29 cellular contexts compared by ENCODE assay signal in the genomic region with DNA sequence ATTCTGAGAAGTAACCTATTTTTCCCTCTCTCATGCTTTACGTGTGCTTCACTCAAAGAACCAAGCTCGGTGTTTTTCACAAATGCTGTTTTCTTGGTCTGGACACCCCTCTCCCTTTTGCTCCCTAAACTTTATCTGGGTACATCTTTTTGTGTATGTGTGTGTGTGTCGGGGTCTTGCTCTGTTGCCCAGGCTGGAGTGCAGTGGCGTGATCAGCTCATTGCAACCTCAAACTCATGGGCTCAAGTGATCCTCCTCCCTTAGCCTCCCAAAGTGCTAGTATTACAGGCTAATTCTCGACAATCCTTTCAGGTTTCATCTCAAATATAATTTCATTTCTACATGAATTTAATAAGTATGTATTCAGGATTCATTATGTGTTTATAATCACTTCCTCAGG.
"Had no signal": no experiment of that assay in that cellular context is flagged by ENCODE, and none has a peak within 500 bp of the region (broad histone marks: within the 10 kb centered on the region; RNA-seq: fewer than 3 reads in every experiment).

No MANE protein-coding gene starts in this region.

- H3K27me3 Mint-ChIP-seq: activated naive CD8-positive, alpha-beta T cell treated with anti-CD3 and anti-CD28 coated beads, Interleukin-2, amount 50 U/mL, for 24 hours had no signal

- H3K36me3 Mint-ChIP-seq: activated naive CD4-positive, alpha-beta T cell treated with anti-CD3 and anti-CD28 coated beads, Interleukin-2, amount 50 U/mL, for 72 hours had no signal

- H3K27ac Mint-ChIP-seq: activated CD8-positive, alpha-beta T cell treated with anti-CD3 and anti-CD28 coated beads, Interleukin-2, amount 10 ng/mL, durations not matched to agents 7 days and 5 days; activated naive CD8-positive, alpha-beta T cell treated with anti-CD3 and anti-CD28 coated beads, Interleukin-2, amount 50 U/mL, for 24 hours; T-helper 1 cell treated with Interleukin-12 subunit alpha and Interleukin-12 subunit beta and Interleukin-4 antibody, amounts not matched to agents 30 μg/mL and 1 μg/mL, for 36 hours had no signal

- H3K9me3 ChIP-seq: ascending aorta, body of pancreas, Peyer's patch, SJCRH30, SK-N-SH had no signal

- H3K4me1 ChIP-seq: ascending aorta, body of pancreas, Peyer's patch, SJCRH30 had no signal

- H3K4me3 Mint-ChIP-seq: activated CD8-positive, alpha-beta T cell treated with anti-CD3 and anti-CD28 coated beads, Interleukin-2, amount 10 ng/mL, durations not matched to agents 7 days and 5 days; activated naive CD8-positive, alpha-beta T cell treated with anti-CD3 and anti-CD28 coated beads, Interleukin-2, amount 50 U/mL, for 24 hours; T-helper 1 cell treated with Interleukin-12 subunit alpha and Interleukin-12 subunit beta and Interleukin-4 antibody, amounts not matched to agents 30 μg/mL and 1 μg/mL, for 36 hours had no signal

- H3K4me1 Mint-ChIP-seq: activated naive CD8-positive, alpha-beta T cell treated with anti-CD3 and anti-CD28 coated beads, Interleukin-2, amount 50 U/mL, for 24 hours had no signal

- H3K4me2 ChIP-seq: SK-N-SH had no signal

- H3K27me3 ChIP-seq: ascending aorta, body of pancreas, Peyer's patch, SJCRH30 had no signal

- ATAC-seq: activated CD8-positive, alpha-beta T cell treated with anti-CD3 and anti-CD28 coated beads, Interleukin-2, amount 10 ng/mL, durations not matched to agents 7 days and 5 days; activated naive CD4-positive, alpha-beta T cell treated with anti-CD3 and anti-CD28 coated beads, Interleukin-2, amount 50 U/mL, for 72 hours; activated naive CD8-positive, alpha-beta T cell treated with anti-CD3 and anti-CD28 coated beads, Interleukin-2, amount 50 U/mL, for 24 hours; body of pancreas had no signal

- DNase-seq: activated CD4-positive, alpha-beta T cell treated with anti-CD3 and anti-CD28 coated beads for 48 hours; activated CD4-positive, alpha-beta T cell treated with anti-CD3 and anti-CD28 coated beads, Interleukin-2, amount 50 U/mL, for 4 hours; activated CD4-positive, CD25-positive, alpha-beta regulatory T cell treated with anti-CD3 and anti-CD28 coated beads, Interleukin-2, amount 50 U/mL, for 72 hours; activated CD8-positive, alpha-beta memory T cell treated with anti-CD3 and anti-CD28 coated beads, Interleukin-2, amount 50 U/mL, for 48 hours; activated CD8-positive, alpha-beta T cell treated with anti-CD3 and anti-CD28 coated beads, Interleukin-2, amount 10 ng/mL, durations not matched to agents 7 days and 5 days; activated naive CD8-positive, alpha-beta T cell treated with anti-CD3 and anti-CD28 coated beads, Interleukin-2, amount 50 U/mL, for 24 hours; activated T-cell treated with anti-CD3 and anti-CD28 coated beads, Interleukin-2, amount 50 U/mL, for 1 hour; amniotic stem cell; body of pancreas; central memory CD4-positive, alpha-beta T cell; cortex of kidney; MM.1S; NCI-H1105; NCI-H1436 treated with DMSO at 0.1 percent for 48 hours; NCI-H187; NCI-H2081 treated with DMSO at 0.1 percent for 48 hours; NCI-H2171; NCI-H2227 treated with DMSO at 0.1 percent for 48 hours; NCI-H446 treated with DMSO at 0.1 percent for 48 hours; NCI-H774; Peyer's patch; Right ventricle myocardium superior; SJCRH30; SK-N-SH; SW 1271 had no signal

- H3K36me3 ChIP-seq: SJCRH30 had no signal

- H3K9ac ChIP-seq: SK-N-SH had no signal

- H3K9me3 Mint-ChIP-seq: activated naive CD4-positive, alpha-beta T cell treated with anti-CD3 and anti-CD28 coated beads, Interleukin-2, amount 50 U/mL, for 72 hours; activated naive CD8-positive, alpha-beta T cell treated with anti-CD3 and anti-CD28 coated beads, Interleukin-2, amount 50 U/mL, for 24 hours; T-helper 1 cell treated with Interleukin-12 subunit alpha and Interleukin-12 subunit beta and Interleukin-4 antibody, amounts not matched to agents 30 μg/mL and 1 μg/mL, for 36 hours had no signal

- H3K4me3 ChIP-seq: ascending aorta, body of pancreas, Peyer's patch, SJCRH30 had no signal

- H3K27ac ChIP-seq: ascending aorta, body of pancreas, Peyer's patch, RWPE1, SJCRH30 had no signal
